Comparison of ENCODE assay signal across 23 cellular contexts in genomic region chr6:5693588-5693987, GRCh38.
DNase-seq lines count a peak whose midpoint lies in the region; ATAC-seq, FAIRE-seq and TF ChIP-seq lines count a peak whose summit lies in the region.
"Had no signal": no experiment of that assay in that cellular context is flagged by ENCODE, and none has a peak within 500 bp of the region (broad histone marks: within the 10 kb centered on the region; RNA-seq: fewer than 3 reads in every experiment).

No MANE protein-coding gene starts in this region.

- no peak for ATAC-seq in CD8-positive, alpha-beta T cell
- ATAC-seq in T-helper 17 cell (no peak), left colon (no peak)
- ATAC-seq: A549 had no signal

- H3K79me1 ChIP-seq in mesenchymal stem cell (replicated peaks; ENCODE audit: low read length, poor library complexity, severe bottlenecking), result no peaks in the 10 kb centered on the region

- no peak overlapping the region for H3K4me3 ChIP-seq in CD8-positive, alpha-beta T cell (ENCODE audit: low read depth, low read length)
- H3K4me3 ChIP-seq in mesenchymal stem cell (ENCODE audit: insufficient read depth in 1 of 2, low read depth in 1 of 2, low read length in 2 of 2) (no peak overlapping the region), small intestine (ENCODE audit: low read depth in 1 of 2, low read length in 2 of 2) (no peak overlapping the region)
- H3K4me3 ChIP-seq: A549, GM23248 had no signal

- peaks cover 21% of the 10 kb centered on the region for H3K36me3 Mint-ChIP-seq in CD8-positive, alpha-beta T cell
- H3K36me3 Mint-ChIP-seq in T-helper 17 cell (ENCODE audit: low read depth), result peaks cover 5% of the 10 kb centered on the region
- H3K36me3 Mint-ChIP-seq in neural crest cell (ENCODE audit: low read depth), result peaks cover 17% of the 10 kb centered on the region

- H3K27ac Mint-ChIP-seq in CD8-positive, alpha-beta T cell, result peak overlapping the region; percentile 14
- H3K27ac Mint-ChIP-seq in T-helper 17 cell (peak overlapping the region; percentile 27), neural crest cell (ENCODE audit: unreplicated experiment) (no peak overlapping the region)

- peak overlapping the region; percentile 45 for H4K91ac ChIP-seq in mesenchymal stem cell (ENCODE audit: low read length)

- H3K4me1 Mint-ChIP-seq in CD8-positive, alpha-beta T cell (ENCODE audit: low read depth), result peaks cover 15% of the 10 kb centered on the region
- H3K4me1 Mint-ChIP-seq in T-helper 17 cell (peaks cover 5% of the 10 kb centered on the region), neural crest cell (no peaks in the 10 kb centered on the region)

- peaks cover 6% of the 10 kb centered on the region for H3K9me3 Mint-ChIP-seq in CD8-positive, alpha-beta T cell
- no peaks in the 10 kb centered on the region for H3K9me3 Mint-ChIP-seq in neural crest cell

- no peak overlapping the region for H2BK120ac ChIP-seq in mesenchymal stem cell (ENCODE audit: low read depth, low read length)

- H2AK5ac ChIP-seq in mesenchymal stem cell (ENCODE audit: low read length, severe bottlenecking), result no peak overlapping the region

- FAIRE-seq in small intestine (lab: Jason Lieb, UNC), result no peak
- FAIRE-seq: A549, G401.6, GM12892, H1 had no signal

- H3K9ac ChIP-seq in mesenchymal stem cell (ENCODE audit: low read length), result no peak overlapping the region
- H3K9ac ChIP-seq: GM23248 had no signal

- H3K36me3 ChIP-seq in CD8-positive, alpha-beta T cell (ENCODE audit: insufficient read depth, low read length), result no peaks in the 10 kb centered on the region
- H3K36me3 ChIP-seq in mesenchymal stem cell (ENCODE audit: control insufficient read depth in 1 of 2, insufficient read depth in 2 of 2, low read depth in 1 of 2, low read length in 2 of 2) (no peaks in the 10 kb centered on the region), small intestine (ENCODE audit: control insufficient read depth in 2 of 2, insufficient read depth in 2 of 2, low read length in 2 of 2) (no peaks in the 10 kb centered on the region)

- no peaks in the 10 kb centered on the region for H3K27me3 Mint-ChIP-seq in CD8-positive, alpha-beta T cell (ENCODE audit: low read depth)
- H3K27me3 Mint-ChIP-seq in T-helper 17 cell, result no peaks in the 10 kb centered on the region
- no peaks in the 10 kb centered on the region for H3K27me3 Mint-ChIP-seq in neural crest cell (ENCODE audit: low read depth)
- H3K27me3 Mint-ChIP-seq: CD4-positive, alpha-beta memory T cell had no signal

- H3K23ac ChIP-seq in mesenchymal stem cell (ENCODE audit: low read length in 2 of 2), result no peak overlapping the region

- no peaks in the 10 kb centered on the region for H3K9me3 ChIP-seq in CD8-positive, alpha-beta T cell (ENCODE audit: low read length)
- H3K9me3 ChIP-seq in T-helper 17 cell (ENCODE audit: control insufficient read depth, low read length, poor library complexity, severe bottlenecking) (no peaks in the 10 kb centered on the region), mesenchymal stem cell (ENCODE audit: control insufficient read depth, low read length) (peaks cover 11% of the 10 kb centered on the region), small intestine (ENCODE audit: control insufficient read depth, low read depth) (no peaks in the 10 kb centered on the region)
- H3K9me3 ChIP-seq: A549, Caco-2 had no signal

- H2BK12ac ChIP-seq in mesenchymal stem cell (ENCODE audit: low read length in 2 of 2), result peak overlapping the region in 1 of 2 experiments; percentile 21

- TF ChIP-seq CTCF in CD8-positive, alpha-beta T cell (IDR thresholded peaks at IDR 0.05), result no peak
- TF ChIP-seq CTCF in neural crest cell (conservative IDR thresholded peaks at IDR 0.05), result no peak

- peak overlapping the region; percentile 51 for H3K4me3 Mint-ChIP-seq in CD8-positive, alpha-beta T cell
- H3K4me3 Mint-ChIP-seq in T-helper 17 cell (no peak overlapping the region), neural crest cell (peak overlapping the region; percentile 18)
- H3K4me3 Mint-ChIP-seq: CD4-positive, alpha-beta memory T cell had no signal

- WGBS in mesenchymal stem cell, result 94% methylated on average over 7 of the region's 7 CpGs
- WGBS in small intestine, 3 donors, result 94 to 95% (median 95%) methylated on average over 7 of the region's 7 CpGs

- H3K4ac ChIP-seq in mesenchymal stem cell (ENCODE audit: low read depth in 1 of 2, low read length in 2 of 2), result no peak overlapping the region

- H3K4me2 ChIP-seq in mesenchymal stem cell (ENCODE audit: low read length, poor library complexity, severe bottlenecking), result no peak overlapping the region
- H3K4me2 ChIP-seq: A549 had no signal

- H2BK15ac ChIP-seq in mesenchymal stem cell (ENCODE audit: low read depth, poor library complexity, severe bottlenecking), result no peak overlapping the region

- H2AFZ ChIP-seq in mesenchymal stem cell (ENCODE audit: low read depth, low read length), result no peak overlapping the region
- H2AFZ ChIP-seq: GM23248 had no signal

- intact Hi-C loops in CD8-positive, alpha-beta T cell (cut with DNase I, micrococcal nuclease), result no loop called here
- intact Hi-C loops in left colon (cut with DNase I, micrococcal nuclease), result no loop called here

- POLR2A ChIA-PET in CD8-positive, alpha-beta T cell (lab: Charles Lee), result no interaction called here

- H2BK5ac ChIP-seq in mesenchymal stem cell (ENCODE audit: low read depth, low read length, poor library complexity, severe bottlenecking), result no peak overlapping the region

- no peak overlapping the region for H3K14ac ChIP-seq in mesenchymal stem cell (ENCODE audit: low read length in 2 of 2)

- CTCF ChIA-PET in CD8-positive, alpha-beta T cell (lab: Charles Lee), result no interaction called here

- peak overlapping the region; percentile 63 for H4K8ac ChIP-seq in mesenchymal stem cell (ENCODE audit: low read length)

- H3K27ac ChIP-seq in CD8-positive, alpha-beta T cell (ENCODE audit: low read depth, low read length), result no peak overlapping the region
- H3K27ac ChIP-seq in mesenchymal stem cell (ENCODE audit: low read length, poor library complexity, severe bottlenecking), result no peak overlapping the region
- H3K27ac ChIP-seq in small intestine (ENCODE audit: low read depth in 1 of 2, low read length in 1 of 2), result no peak overlapping the region
- H3K27ac ChIP-seq: A549, GM23248 had no signal

- no peaks in the 10 kb centered on the region for H3K27me3 ChIP-seq in CD8-positive, alpha-beta T cell (ENCODE audit: insufficient read depth, low read length)
- H3K27me3 ChIP-seq in mesenchymal stem cell (ENCODE audit: control insufficient read depth in 1 of 2, insufficient read depth in 1 of 2, low read length in 2 of 2) (no peaks in the 10 kb centered on the region), small intestine (ENCODE audit: control insufficient read depth in 2 of 2, insufficient read depth in 2 of 2, low read length in 2 of 2) (no peaks in the 10 kb centered on the region)

- no peak overlapping the region for H3K18ac ChIP-seq in mesenchymal stem cell (ENCODE audit: low read depth in 1 of 2, low read length in 2 of 2)

- no peak for DNase-seq in CD8-positive, alpha-beta T cell
- DNase-seq in T-helper 17 cell, result no peak
- no peak for DNase-seq in mesenchymal stem cell
- DNase-seq in neural crest cell (ENCODE audit: low read depth, low spot score), result no peak
- no peak for DNase-seq in HUDEP-2 (lab: John Stamatoyannopoulos, UW; ENCODE audit: unreplicated experiment in 76 of 76)
- no peak for DNase-seq in activated effector memory CD4-positive, alpha-beta T cell treated with anti-CD3 and anti-CD28 coated beads, Interleukin-2, amount 50 U/mL, for 16 hours
- DNase-seq in left colon, result no peak
- no peak for DNase-seq in small intestine
- DNase-seq: 8988T; ACHN; AML-193; C1 segment of cervical spinal cord; Caco-2; CD4-positive, alpha-beta memory T cell; DMS153; DND-41; GM23248; H7; HCEC 1CT had no signal

- H3K4me1 ChIP-seq in CD8-positive, alpha-beta T cell (ENCODE audit: insufficient read depth, low read length), result peaks cover 15% of the 10 kb centered on the region
- no peaks in the 10 kb centered on the region for H3K4me1 ChIP-seq in mesenchymal stem cell (ENCODE audit: control insufficient read depth, insufficient read depth, low read depth, low read length)
- no peaks in the 10 kb centered on the region for H3K4me1 ChIP-seq in small intestine (ENCODE audit: control insufficient read depth in 2 of 2, insufficient read depth in 1 of 2, low read depth in 1 of 2, low read length in 1 of 2)
- H3K4me1 ChIP-seq: A549, Caco-2 had no signal
